ENCODE assay signal across 8 cellular contexts in the genomic region with DNA sequence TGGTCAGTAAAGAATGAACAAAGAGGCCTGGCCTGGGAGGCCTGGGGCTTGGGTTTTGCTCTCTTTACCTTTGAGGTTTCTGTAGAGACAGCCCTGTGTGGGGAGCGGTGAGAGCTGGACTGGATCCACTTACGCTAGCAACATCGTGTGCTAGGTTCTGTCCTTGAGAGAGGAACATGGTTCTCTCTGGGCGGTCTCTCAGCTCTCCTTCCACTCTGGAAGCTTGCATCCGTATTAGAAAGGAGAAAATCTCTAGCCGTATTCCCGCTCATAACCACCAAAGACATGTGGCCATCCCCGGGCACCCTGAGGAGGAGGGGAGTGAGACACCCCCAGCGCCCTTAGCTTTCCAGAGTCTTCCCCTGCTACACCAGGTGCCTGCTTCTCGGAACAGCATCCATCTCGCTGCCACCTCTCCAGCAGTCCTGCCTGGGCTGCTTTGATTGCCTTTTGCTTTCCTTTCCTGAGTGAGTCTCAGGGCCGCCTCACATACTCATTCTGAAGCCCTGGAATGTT. TPM values are rescaled to one million over a fixed set of nuclear protein-coding genes. Genes with fewer than 3 reads are reported as not detected.
DNase-seq lines count a peak whose midpoint lies in the region; ATAC-seq and TF ChIP-seq lines count a peak whose summit lies in the region.

No MANE protein-coding gene starts in this region.

- H3K27ac ChIP-seq in SJCRH30 (no peak overlapping the region), gastroesophageal sphincter (peak overlapping the region in 3 of 4 donors; percentile 88 to 94 (median 94))

- DNase-seq in G401 (ENCODE audit: low spot score), result peak; percentile 44
- DNase-seq in SJCRH30, result no peak
- peak; percentile 25 for DNase-seq in retina
- DNase-seq in NCI-H524 (lab: John Stamatoyannopoulos, UW), result no peak
- no peak for DNase-seq in nucleus accumbens (lab: John Stamatoyannopoulos, UW)
- DNase-seq in HCEC 1CT, result no peak

- H3K4me1 ChIP-seq in SJCRH30, result peaks cover 5% of the 10 kb centered on the region
- H3K4me1 ChIP-seq in gastroesophageal sphincter, result peaks cover 0 to 58% (median 29%) of the 10 kb centered on the region in 3 donors

- in situ Hi-C loops in G401 (cut with HindIII; ENCODE audit: low sequenced_read_pairs), result no loop called here

- WGBS in gastroesophageal sphincter (ENCODE audit: low coverage in 1 of 2), 2 donors, result 4 to 26% methylated on average over 8 to 10 of the region's 12 CpGs

- H3K9me3 ChIP-seq in SJCRH30 (replicated peaks) (no peaks in the 10 kb centered on the region), gastroesophageal sphincter (no peaks in the 10 kb centered on the region)

- H3K27me3 ChIP-seq in SJCRH30, result no peaks in the 10 kb centered on the region
- H3K27me3 ChIP-seq in gastroesophageal sphincter, result no peaks in the 10 kb centered on the region

- no peak for TF ChIP-seq POLR2A in gastroesophageal sphincter (IDR thresholded peaks at IDR 0.05)

- no peak for ATAC-seq in gastroesophageal sphincter
- ATAC-seq in HG02610 (IDR thresholded peaks at IDR 0.05; ENCODE audit: unreplicated experiment), result no peak

- no peak for TF ChIP-seq EP300 in gastroesophageal sphincter (IDR thresholded peaks at IDR 0.05)

- H3K36me3 ChIP-seq in SJCRH30 (no peaks in the 10 kb centered on the region), gastroesophageal sphincter (peaks cover 0 to 7% of the 10 kb centered on the region in 2 donors)

- H3K4me3 ChIP-seq in SJCRH30 (peak overlapping the region; percentile 96), gastroesophageal sphincter (peak overlapping the region; percentile 66 to 70)

- TF ChIP-seq CTCF in gastroesophageal sphincter (IDR thresholded peaks at IDR 0.05), result no peak

RNA-seq across cellular contexts. Expression of gene TADA2B, which starts 1.3 kb away (rescaled TPM):
- total RNA-seq in G401 (2014; rRNA removed; shearing (Covaris generic)), result 9.1 and 19.6 TPM in 2 replicates
- total RNA-seq in SJCRH30 (2014; rRNA removed; shearing (Covaris generic)), result 12.4 and 13.5 TPM in 2 replicates
- total RNA-seq in gastroesophageal sphincter, result 10 to 100 TPM; 20.5 to 37.3 (median 28.1) TPM

RNA-seq across cellular contexts. Expression of gene GRPEL1, which starts 23.4 kb away (rescaled TPM):
- 32.2 and 33.8 TPM in 2 replicates for total RNA-seq in G401 (2014; rRNA removed; shearing (Covaris generic))
- total RNA-seq in SJCRH30 (2014; rRNA removed; shearing (Covaris generic)), result 78.9 and 79.9 TPM in 2 replicates
- total RNA-seq in gastroesophageal sphincter, result 10 to 100 TPM; 14.0 to 32.8 (median 23.9) TPM

Comparison
In these comparisons a context has a peak if more than half of its experiments do, and no peak if none do; other contexts are left out.
1. DNase-seq: peak in G401 (single experiment) and retina (single experiment); none in SJCRH30 (0 of 2), NCI-H524 (0 of 2), nucleus accumbens (0 of 56) and HCEC 1CT (single experiment).